Comparison of ENCODE assay signal across 1 cellular context in genomic region chr10:5666324-5667220, GRCh38.
TF ChIP-seq lines count a peak whose summit lies in the region.

Gene ASB13, minus strand, starts transcription at chr10:5666595. Its CDS starts 44 bp downstream, at chr10:5666551.

TF ChIP-seq in HepG2, 621 proteins besides CTCF, POLR2A, EP300 and RAD21 (continued from another document and continues in another):
- TF ChIP-seq ZNF407 (CRISPR knock-in tag; IDR thresholded peaks at IDR 0.05; ENCODE audit: not compliant biosample characterization) = no peak
- peak; percentile 51; the same call in 1 of the 2 replicates for TF ChIP-seq ZFP82 (CRISPR knock-in tag; IDR thresholded peaks at IDR 0.05; ENCODE audit: borderline replicate concordance)
- TF ChIP-seq ATM (IDR thresholded peaks at IDR 0.05; ENCODE audit: borderline replicate concordance) = no peak
- peak; percentile 36 for TF ChIP-seq ZNF18 (CRISPR knock-in tag; IDR thresholded peaks at IDR 0.05; ENCODE audit: insufficient replicate concordance)
- TF ChIP-seq SOX5 (CRISPR knock-in tag; IDR thresholded peaks at IDR 0.05; ENCODE audit: borderline replicate concordance) = peak; percentile 10; the same call in 1 of the 2 replicates
- no peak for TF ChIP-seq DZIP1 (CRISPR knock-in tag; IDR thresholded peaks at IDR 0.05)
- 0 out of 2 replicates have a peak, but pooled peaks have one; percentile 19 for TF ChIP-seq HBP1 (CRISPR knock-in tag; IDR thresholded peaks at IDR 0.05; ENCODE audit: low read depth)
- TF ChIP-seq PBX2 (CRISPR knock-in tag; IDR thresholded peaks at IDR 0.05) = no peak
- no peak for TF ChIP-seq NCOA1 (CRISPR knock-in tag; IDR thresholded peaks at IDR 0.05)
- no peak for TF ChIP-seq ZNF775 (CRISPR knock-in tag; IDR thresholded peaks at IDR 0.05; ENCODE audit: borderline replicate concordance)
- no peak for TF ChIP-seq PAX8 (CRISPR knock-in tag; IDR thresholded peaks at IDR 0.05; ENCODE audit: borderline replicate concordance)
- TF ChIP-seq ZNF639 (CRISPR knock-in tag; conservative IDR thresholded peaks at IDR 0.05) = no peak
- no peak for TF ChIP-seq ZNF224 (CRISPR knock-in tag; IDR thresholded peaks at IDR 0.05)
- peak; percentile 79 for TF ChIP-seq MAX (IDR thresholded peaks at IDR 0.05)
- TF ChIP-seq ETV6 (CRISPR knock-in tag; conservative IDR thresholded peaks at IDR 0.05) = no peak
- no peak for TF ChIP-seq ZBTB4 (CRISPR knock-in tag; IDR thresholded peaks at IDR 0.05; ENCODE audit: borderline replicate concordance)
- no peak for TF ChIP-seq ZNF569 (CRISPR knock-in tag; IDR thresholded peaks at IDR 0.05; ENCODE audit: borderline replicate concordance)
- no peak for TF ChIP-seq ZNF33A (CRISPR knock-in tag; IDR thresholded peaks at IDR 0.05; ENCODE audit: borderline replicate concordance)
- TF ChIP-seq ATF6 (CRISPR knock-in tag; conservative IDR thresholded peaks at IDR 0.05) = no peak
- TF ChIP-seq REPIN1 (CRISPR knock-in tag; IDR thresholded peaks at IDR 0.05; ENCODE audit: borderline replicate concordance, low read depth) = peak; percentile 52; the same call in 1 of the 2 replicates
- TF ChIP-seq HNF4A (CRISPR knock-in tag; IDR thresholded peaks at IDR 0.05) = no peak; the same call in none of the 2 replicates
- no peak for TF ChIP-seq ZBTB10 (CRISPR knock-in tag; IDR thresholded peaks at IDR 0.05; ENCODE audit: borderline replicate concordance)
- 0 out of 2 replicates have a peak, but pooled peaks have one; percentile 69 for TF ChIP-seq ZNF251 (CRISPR knock-in tag; IDR thresholded peaks at IDR 0.05)
- TF ChIP-seq YY1 (IDR thresholded peaks at IDR 0.05; ENCODE audit: insufficient read depth, insufficient replicate concordance, low read depth, low read length) = peak; percentile 53
- no peak for TF ChIP-seq ZNF496 (CRISPR knock-in tag; IDR thresholded peaks at IDR 0.05; ENCODE audit: insufficient replicate concordance)
